In the genomic region with DNA sequence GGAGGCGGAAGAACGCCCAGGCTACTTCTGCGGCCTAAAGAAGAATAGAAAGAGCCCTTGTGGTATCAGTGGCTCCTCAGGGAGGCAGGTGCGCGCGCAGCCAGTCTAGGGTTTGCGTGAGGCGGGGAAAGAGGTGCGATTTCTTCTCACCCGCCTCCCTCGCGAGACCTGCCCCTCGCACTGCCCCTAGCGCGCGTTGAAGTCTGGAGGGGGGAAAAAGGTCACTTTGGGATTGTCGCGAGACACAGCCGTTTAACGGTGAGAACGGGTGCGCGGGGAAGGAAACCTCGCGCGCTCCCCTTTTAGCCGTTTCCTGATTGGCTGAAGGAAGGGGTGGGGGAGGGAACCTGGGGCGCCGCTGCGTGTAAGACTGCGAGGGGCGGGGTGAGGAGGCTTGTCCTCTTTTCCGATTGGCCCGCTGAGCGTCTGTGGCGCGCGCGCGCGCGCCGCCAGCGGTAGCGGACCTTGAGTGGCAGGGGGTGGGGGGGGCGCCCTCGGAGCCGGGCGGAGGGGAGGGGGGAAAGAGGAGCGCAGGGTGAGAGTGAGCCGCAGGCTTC, we compare ENCODE assay signal across 8 cellular contexts. TPM values are rescaled to one million over a fixed set of nuclear protein-coding genes. Genes with fewer than 3 reads are reported as not detected.
DNase-seq lines count a peak whose midpoint lies in the region; ATAC-seq and TF ChIP-seq lines count a peak whose summit lies in the region.

A gene with protein sequence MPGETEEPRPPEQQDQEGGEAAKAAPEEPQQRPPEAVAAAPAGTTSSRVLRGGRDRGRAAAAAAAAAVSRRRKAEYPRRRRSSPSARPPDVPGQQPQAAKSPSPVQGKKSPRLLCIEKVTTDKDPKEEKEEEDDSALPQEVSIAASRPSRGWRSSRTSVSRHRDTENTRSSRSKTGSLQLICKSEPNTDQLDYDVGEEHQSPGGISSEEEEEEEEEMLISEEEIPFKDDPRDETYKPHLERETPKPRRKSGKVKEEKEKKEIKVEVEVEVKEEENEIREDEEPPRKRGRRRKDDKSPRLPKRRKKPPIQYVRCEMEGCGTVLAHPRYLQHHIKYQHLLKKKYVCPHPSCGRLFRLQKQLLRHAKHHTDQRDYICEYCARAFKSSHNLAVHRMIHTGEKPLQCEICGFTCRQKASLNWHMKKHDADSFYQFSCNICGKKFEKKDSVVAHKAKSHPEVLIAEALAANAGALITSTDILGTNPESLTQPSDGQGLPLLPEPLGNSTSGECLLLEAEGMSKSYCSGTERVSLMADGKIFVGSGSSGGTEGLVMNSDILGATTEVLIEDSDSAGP (plus strand): TSS at position 429 of the 557 bp plus-strand sequence. CDS start 219 bp downstream, outside the sequence.

- H3K27ac Mint-ChIP-seq in central memory CD8-positive, alpha-beta T cell (ENCODE audit: low read depth), result peak within 1 kb of the TSS; percentile 100

- H3K4me3 ChIP-seq in AG04450 (ENCODE audit: low read depth, low read length) (peak within 1 kb of the TSS; percentile 94), spleen (peak within 1 kb of the TSS; percentile 81 to 99 (median 94))

- peaks cover 46 to 80% (median 76%) of the 10 kb centered on the region in 6 donors for H3K4me1 ChIP-seq in spleen

- ATAC-seq in GM19025 (IDR thresholded peaks at IDR 0.05; ENCODE audit: low read depth, unreplicated experiment) (peak; percentile 33), HG03280 (IDR thresholded peaks at IDR 0.05; ENCODE audit: unreplicated experiment) (peak; percentile 43)
- peak; percentile 48 to 50 for ATAC-seq in activated CD4-positive, CD25-positive, alpha-beta regulatory T cell treated with anti-CD3 and anti-CD28 coated beads, Interleukin-2, amount 50 U/mL, for 24 hours
- ATAC-seq in central memory CD8-positive, alpha-beta T cell (replicated peaks; ENCODE audit: extremely low read depth, poor library complexity, severe bottlenecking), result peak; percentile 59

- no peak for TF ChIP-seq CTCF in AG04450 (IDR thresholded peaks at IDR 0.05; ENCODE audit: low read depth, low read length)
- peak in 1 of 11 experiments; percentile 1 for TF ChIP-seq CTCF in spleen (IDR thresholded peaks at IDR 0.05 in 8 of 11, conservative IDR thresholded peaks at IDR 0.05 in 3 of 11)

- no peaks in the 10 kb centered on the region for H3K9me3 ChIP-seq in AG04450 (ENCODE audit: control insufficient read depth, insufficient read depth, low read length)
- no peaks in the 10 kb centered on the region for H3K9me3 ChIP-seq in spleen

- peaks cover 80% of the 10 kb centered on the region for H3K4me1 Mint-ChIP-seq in central memory CD8-positive, alpha-beta T cell

- H3K36me3 ChIP-seq in spleen, result peaks cover 0 to 8% (median 0%) of the 10 kb centered on the region in 6 donors

- no peaks in the 10 kb centered on the region for H3K9me3 Mint-ChIP-seq in central memory CD8-positive, alpha-beta T cell

- POLR2A ChIA-PET in AG04450 (lab: Yijun Ruan, JAX), result no interaction called here

- 0 to 1% (median 0%) methylated on average over 19 to 51 of the region's 51 CpGs for WGBS in spleen, 5 donors

- H3K27ac ChIP-seq in AG04450 (ENCODE audit: low read depth, low read length) (peak within 1 kb of the TSS; percentile 100), spleen (peak within 1 kb of the TSS; percentile 98 to 100 (median 100))

- intact Hi-C loops in spleen (cut with DNase I; ENCODE audit: low total_unique reads), result no loop called here

- peak within 1 kb of the TSS; percentile 95 for H3K4me3 Mint-ChIP-seq in central memory CD8-positive, alpha-beta T cell

- TF ChIP-seq POLR2A in spleen (IDR thresholded peaks at IDR 0.05), result peak in 1 of 3 donors; percentile 50

- H3K27me3 ChIP-seq in AG04450 (ENCODE audit: control insufficient read depth, insufficient read depth, low read length), result no peaks in the 10 kb centered on the region
- H3K27me3 ChIP-seq in spleen (replicated peaks in 1 of 7), result no peaks in the 10 kb centered on the region

- no peaks in the 10 kb centered on the region for H3K27me3 Mint-ChIP-seq in central memory CD8-positive, alpha-beta T cell

- DNase-seq in AG04450 (ENCODE audit: low read depth, low spot score), result peak; percentile 97
- DNase-seq in NCI-H460 (ENCODE audit: extremely low read depth, low read depth), result peak; percentile 94
- DNase-seq in central memory CD8-positive, alpha-beta T cell (ENCODE audit: low spot score in 2 of 2), result peak; percentile 87 to 90
- DNase-seq in iris pigment epithelial cell (ENCODE audit: low read depth), result peak; percentile 99
- peak; percentile 97 for DNase-seq in spleen

- H3K36me3 Mint-ChIP-seq in central memory CD8-positive, alpha-beta T cell (ENCODE audit: insufficient read depth), result peaks cover 46% of the 10 kb centered on the region

- CTCF ChIA-PET in AG04450 (lab: Charles Lee), result interaction anchor here (1.2 to 5.5 kb wide), 3 partner anchors 10 to 50 kb away, joined by 4 to 60 read pairs (median 4); no protein-coding TSS in a partner anchor

RNA-seq across cellular contexts. Expression of the gene that starts here (rescaled TPM):
- polyA plus RNA-seq in AG04450 (2011; rRNA removed) (38.8 and 47.9 TPM in 2 replicates), spleen (10 to 100 TPM; 10.1 to 17.5 (median 10.2) TPM)
- 29.7 and 40.1 TPM in 2 replicates for polyA minus RNA-seq in AG04450 (2011; rRNA and poly(A)+ RNA removed)
- total RNA-seq in NCI-H460 (2014; rRNA removed; shearing (Covaris generic)), result 54.7 and 58.4 TPM in 2 replicates
- polyA plus RNA-seq in NCI-H460 (2014; cell fraction: nucleus; rRNA removed), result 31.6 and 32.6 TPM in 2 replicates
- total RNA-seq in spleen, result 10 to 100 TPM; 42.9 to 53.4 (median 49.4) TPM

Comparison
In these comparisons a context has a peak if more than half of its experiments do, and no peak if none do; other contexts are left out.
1. Peak in every context shown above with its lines: DNase-seq, ATAC-seq, H3K4me3 ChIP-seq and H3K27ac ChIP-seq.